Comparison of ENCODE assay signal across 23 cellular contexts in the genomic region with DNA sequence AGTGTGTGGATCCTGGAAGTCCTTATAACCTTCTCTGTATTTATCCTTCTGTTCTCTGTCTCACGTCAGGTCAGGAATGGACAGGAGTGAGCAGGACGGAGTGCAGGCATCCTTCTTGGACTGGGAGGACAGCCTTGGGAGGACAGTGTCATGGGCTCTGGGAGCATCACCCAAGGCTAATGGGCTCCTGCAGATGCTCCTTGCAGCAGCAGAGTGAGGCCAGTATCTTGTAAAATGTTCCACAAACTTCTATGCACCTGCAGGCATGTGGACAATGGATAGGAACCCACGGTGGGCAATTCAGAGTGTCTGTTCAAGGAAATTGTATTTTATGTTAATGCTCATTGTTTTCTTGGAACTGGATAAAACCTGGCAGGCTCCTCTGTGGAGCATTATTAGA.
DNase-seq lines count a peak whose midpoint lies in the region; FAIRE-seq and TF ChIP-seq lines count a peak whose summit lies in the region.
"Had no signal": no experiment of that assay in that cellular context is flagged by ENCODE, and none has a peak within 500 bp of the region (broad histone marks: within the 10 kb centered on the region; RNA-seq: fewer than 3 reads in every experiment).

No MANE protein-coding gene starts in this region.

- H3K9ac ChIP-seq in H1 (replicated peaks in 1 of 4; ENCODE audit: extremely low read depth in 1 of 4, low read depth in 3 of 4, low read length in 3 of 4): no peak overlapping the region
- H3K9ac ChIP-seq: BLaER1, GM23248 had no signal

- no peak overlapping the region for H3K18ac ChIP-seq in H1 (ENCODE audit: extremely low read depth, low read length)

- TF ChIP-seq CTCF in H1 (IDR thresholded peaks at IDR 0.05; ENCODE audit: control extremely low read depth in 1 of 3, insufficient read depth in 1 of 3, low read depth in 1 of 3, low read length in 3 of 3) (no peak), nephron progenitor cell (IDR thresholded peaks at IDR 0.05) (no peak)

- H3K27me3 ChIP-seq in H1 (replicated peaks in 1 of 4; ENCODE audit: control insufficient read depth in 3 of 4, extremely low read depth in 1 of 4, insufficient read depth in 3 of 4, low read length in 3 of 4) (no peaks in the 10 kb centered on the region; a peak in 1 of 7 replicates), HAP-1 (ENCODE audit: low read depth) (no peaks in the 10 kb centered on the region)
- H3K27me3 ChIP-seq: BLaER1 had no signal

- no peaks in the 10 kb centered on the region for H3K36me3 Mint-ChIP-seq in activated CD4-positive, alpha-beta T cell treated with anti-CD3 and anti-CD28 coated beads, Interleukin-2, amount 10 ng/mL, durations not matched to agents 24 days and 14 days (ENCODE audit: low read depth)
- H3K36me3 Mint-ChIP-seq in nephron progenitor cell (ENCODE audit: low read depth): no peaks in the 10 kb centered on the region
- H3K36me3 Mint-ChIP-seq: CD14-positive monocyte had no signal

- no peak overlapping the region for H3K23ac ChIP-seq in H1 (ENCODE audit: insufficient read length)

- no peak overlapping the region for H2BK5ac ChIP-seq in H1 (ENCODE audit: low read depth, low read length)

- peaks cover 7% of the 10 kb centered on the region for H3K4me1 Mint-ChIP-seq in activated CD4-positive, alpha-beta T cell treated with anti-CD3 and anti-CD28 coated beads, Interleukin-2, amount 10 ng/mL, durations not matched to agents 24 days and 14 days
- peaks cover 53% of the 10 kb centered on the region for H3K4me1 Mint-ChIP-seq in nephron progenitor cell

- H3K79me2 ChIP-seq in H1 (ENCODE audit: control insufficient read depth in 1 of 2, insufficient read depth in 2 of 2, low read length in 2 of 2): no peaks in the 10 kb centered on the region

- H3K14ac ChIP-seq in H1 (ENCODE audit: insufficient read length): no peak overlapping the region

- peaks cover 0 to 5% (median 3%) of the 10 kb centered on the region in 4 experiments; a peak in 4 of 7 replicates for H3K4me1 ChIP-seq in H1 (replicated peaks in 1 of 4; ENCODE audit: control insufficient read depth in 3 of 4, insufficient read depth in 4 of 4, low read length in 3 of 4)
- H3K4me1 ChIP-seq in HAP-1: no peaks in the 10 kb centered on the region

- no peak for TF ChIP-seq RAD21 in H1 (IDR thresholded peaks at IDR 0.05 in 1 of 2, conservative IDR thresholded peaks at IDR 0.05 in 1 of 2; ENCODE audit: low read depth in 2 of 2, low read length in 2 of 2)

- H4K91ac ChIP-seq in H1 (replicated peaks; ENCODE audit: insufficient read length, low read length): peak overlapping the region; percentile 44

- in situ Hi-C loops in HAP-1 (cut with MboI; ENCODE audit: low sequenced_read_pairs): loop anchor here (10.0 kb wide), 1 partner anchor 1591 kb away; the partner anchor contains the start of gene ID2

- peaks cover 0 to 1% of the 10 kb centered on the region in 2 experiments for H4K20me1 ChIP-seq in H1 (replicated peaks in 1 of 2; ENCODE audit: control insufficient read depth in 1 of 2, insufficient read depth in 2 of 2, low read length in 2 of 2)
- H4K20me1 ChIP-seq: BLaER1 had no signal

- H3K27ac ChIP-seq in H1 (ENCODE audit: low read depth, low read length): no peak overlapping the region
- H3K27ac ChIP-seq: 22Rv1, BLaER1, GM23248 had no signal

- H3K4me3 ChIP-seq in H1 (ENCODE audit: extremely low read depth in 1 of 4, insufficient read depth in 2 of 4, low read depth in 3 of 4, low read length in 4 of 4) (no peak overlapping the region), HAP-1 (no peak overlapping the region)
- H3K4me3 ChIP-seq: BLaER1, GM12878, GM23248 had no signal

- H3K4me3 Mint-ChIP-seq in activated CD4-positive, alpha-beta T cell treated with anti-CD3 and anti-CD28 coated beads, Interleukin-2, amount 10 ng/mL, durations not matched to agents 24 days and 14 days: no peak overlapping the region
- H3K4me3 Mint-ChIP-seq in nephron progenitor cell: peak overlapping the region; percentile 68
- H3K4me3 Mint-ChIP-seq: B cell; CD14-positive monocyte; CD4-positive, alpha-beta T cell; CD8-positive, alpha-beta memory T cell; H9; HFFc6 had no signal

- H3K27ac Mint-ChIP-seq in activated CD4-positive, alpha-beta T cell treated with anti-CD3 and anti-CD28 coated beads, Interleukin-2, amount 10 ng/mL, durations not matched to agents 24 days and 14 days: no peak overlapping the region
- peak overlapping the region; percentile 97 for H3K27ac Mint-ChIP-seq in nephron progenitor cell
- H3K27ac Mint-ChIP-seq: B cell; CD14-positive monocyte; CD4-positive, alpha-beta T cell; HFFc6 had no signal

- H3K9me3 ChIP-seq in H1 (ENCODE audit: insufficient read depth in 2 of 2, low read depth in 1 of 2, low read length in 1 of 2) (no peaks in the 10 kb centered on the region), HAP-1 (no peaks in the 10 kb centered on the region)
- H3K9me3 ChIP-seq: BLaER1 had no signal

- no peak overlapping the region for H3K4ac ChIP-seq in H1 (replicated peaks; ENCODE audit: insufficient read length, low read depth, low read length)

- no peak for FAIRE-seq in H1 (lab: Jason Lieb, UNC)
- FAIRE-seq: D721Med, GM12878, GM19239 had no signal

- no peak overlapping the region for H3K4me2 ChIP-seq in H1 (ENCODE audit: insufficient read depth in 1 of 2, low read depth in 2 of 2, low read length in 2 of 2)
- H3K4me2 ChIP-seq: BLaER1 had no signal

- no peak for TF ChIP-seq EP300 in H1 (IDR thresholded peaks at IDR 0.05; ENCODE audit: borderline replicate concordance in 1 of 2, low read depth in 2 of 2, low read length in 2 of 2)

- no peak for TF ChIP-seq POLR2A in H1 (IDR thresholded peaks at IDR 0.05; ENCODE audit: control extremely low read depth in 1 of 2, low read depth in 2 of 2, low read length in 2 of 2)

- no peak overlapping the region for H2BK15ac ChIP-seq in H1 (ENCODE audit: low read length)

- no peak overlapping the region for H2BK20ac ChIP-seq in H1 (ENCODE audit: low read length)

- no peaks in the 10 kb centered on the region for H3K27me3 Mint-ChIP-seq in activated CD4-positive, alpha-beta T cell treated with anti-CD3 and anti-CD28 coated beads, Interleukin-2, amount 10 ng/mL, durations not matched to agents 24 days and 14 days
- peaks cover 6% of the 10 kb centered on the region for H3K27me3 Mint-ChIP-seq in nephron progenitor cell (ENCODE audit: low read depth, poor library complexity)
- H3K27me3 Mint-ChIP-seq: CD4-positive, alpha-beta T cell had no signal

- H3K56ac ChIP-seq in H1 (replicated peaks; ENCODE audit: insufficient read length, low read depth, low read length): no peak overlapping the region

- H3K9me3 Mint-ChIP-seq in activated CD4-positive, alpha-beta T cell treated with anti-CD3 and anti-CD28 coated beads, Interleukin-2, amount 10 ng/mL, durations not matched to agents 24 days and 14 days: no peaks in the 10 kb centered on the region
- H3K9me3 Mint-ChIP-seq in nephron progenitor cell: no peaks in the 10 kb centered on the region
- H3K9me3 Mint-ChIP-seq: CD14-positive monocyte; CD4-positive, alpha-beta T cell; CD8-positive, alpha-beta memory T cell; H9; HFFc6 had no signal

- no peak overlapping the region for H2AFZ ChIP-seq in H1 (ENCODE audit: low read length)
- H2AFZ ChIP-seq: GM23248 had no signal

- DNase-seq in activated CD4-positive, alpha-beta T cell treated with anti-CD3 and anti-CD28 coated beads, Interleukin-2, amount 10 ng/mL, durations not matched to agents 24 days and 14 days: peak; percentile 51
- no peak for DNase-seq in activated CD4-positive, alpha-beta T cell treated with anti-CD3 and anti-CD28 coated beads for 4 hours
- DNase-seq in H1 (ENCODE audit: low read depth in 1 of 2, low spot score in 2 of 2) (no peak), nephron progenitor cell (no peak), NCI-H524 (lab: John Stamatoyannopoulos, UW) (no peak), HAP-1 (ENCODE audit: low spot score in 2 of 2) (no peak), anterior cingulate cortex (lab: John Stamatoyannopoulos, UW) (no peak)
- DNase-seq: CD4-positive, alpha-beta T cell; CD8-positive, alpha-beta memory T cell; DMS 273 treated with DMSO at 0.1 percent for 48 hours; DMS79; EL; GDM1; GM23248; H9; HFFc6 had no signal

- no peaks in the 10 kb centered on the region for H3K23me2 ChIP-seq in H1 (ENCODE audit: low read depth, low read length)

- no peaks in the 10 kb centered on the region for H3K79me1 ChIP-seq in H1 (ENCODE audit: low read depth, low read length)

- no peak overlapping the region for H2AK5ac ChIP-seq in H1 (ENCODE audit: low read depth, low read length)

- CTCF ChIA-PET in H1 (lab: Charles Lee; ENCODE audit: partially characterized antibody): interaction anchor here (5.5 kb wide), 1 partner anchor 15 kb away, joined by 55 read pairs; no protein-coding TSS in a partner anchor

- H3K36me3 ChIP-seq in H1 (ENCODE audit: control insufficient read depth in 2 of 4, insufficient read depth in 4 of 4, low read length in 3 of 4) (no peaks in the 10 kb centered on the region), HAP-1 (replicated peaks) (no peaks in the 10 kb centered on the region)
- H3K36me3 ChIP-seq: BLaER1 had no signal

- intact Hi-C loops in activated CD4-positive, alpha-beta T cell treated with anti-CD3 and anti-CD28 coated beads, Interleukin-2, amount 10 ng/mL, durations not matched to agents 24 days and 14 days (cut with micrococcal nuclease): no loop called here

- POLR2A ChIA-PET in H1 (lab: Charles Lee; ENCODE audit: partially characterized antibody): no interaction called here

- H2BK120ac ChIP-seq in H1 (replicated peaks; ENCODE audit: low read depth, low read length): no peak overlapping the region

- H4K5ac ChIP-seq in H1 (ENCODE audit: insufficient read length, low read depth, low read length): no peak overlapping the region

- WGBS in H1 (ENCODE audit: extremely low coverage in 1 of 2, insufficient coverage in 1 of 2, insufficient read length in 1 of 2, insufficient replicate concordance in 2 of 2, low coverage in 1 of 2, low lambda C conversion rate in 2 of 2, missing lambda C conversion rate in 1 of 2), 2 experiments: 94% methylated on average over 3 of the region's 3 CpGs; no CpG with 5 or more reads in 1 of the 2 experiments

- H4K8ac ChIP-seq in H1 (ENCODE audit: extremely low read depth, insufficient read depth, low read length): 0 out of 2 replicates have a peak overlapping the region, but pooled peaks have one; percentile 37

- H2BK12ac ChIP-seq in H1 (ENCODE audit: low read depth, low read length): no peak overlapping the region

TF ChIP-seq in H1, 55 proteins besides CTCF, POLR2A, EP300 and RAD21 (continues in another document):
- TF ChIP-seq ZNF274 (IDR thresholded peaks at IDR 0.05; ENCODE audit: borderline replicate concordance, extremely low read depth, low read length) (no peak), RXRA (IDR thresholded peaks at IDR 0.05; ENCODE audit: insufficient read depth, low read depth, low read length) (no peak), EGR1 (IDR thresholded peaks at IDR 0.05; ENCODE audit: borderline replicate concordance, low read depth, low read length) (no peak), SP2 (IDR thresholded peaks at IDR 0.05; ENCODE audit: low read length) (no peak), KDM1A (IDR thresholded peaks at IDR 0.05; ENCODE audit: borderline replicate concordance, low read length) (no peak), PHF8 (conservative IDR thresholded peaks at IDR 0.05; ENCODE audit: low read depth, low read length) (no peak), POLR2AphosphoS5 (IDR thresholded peaks at IDR 0.05; ENCODE audit: low read depth, low read length) (no peak), TEAD4 (IDR thresholded peaks at IDR 0.05; ENCODE audit: low read depth, low read length) (no peak), KDM5A (IDR thresholded peaks at IDR 0.05; ENCODE audit: low read length) (no peak)
